ENCODE assay signal across 8 cellular contexts in the genomic region with DNA sequence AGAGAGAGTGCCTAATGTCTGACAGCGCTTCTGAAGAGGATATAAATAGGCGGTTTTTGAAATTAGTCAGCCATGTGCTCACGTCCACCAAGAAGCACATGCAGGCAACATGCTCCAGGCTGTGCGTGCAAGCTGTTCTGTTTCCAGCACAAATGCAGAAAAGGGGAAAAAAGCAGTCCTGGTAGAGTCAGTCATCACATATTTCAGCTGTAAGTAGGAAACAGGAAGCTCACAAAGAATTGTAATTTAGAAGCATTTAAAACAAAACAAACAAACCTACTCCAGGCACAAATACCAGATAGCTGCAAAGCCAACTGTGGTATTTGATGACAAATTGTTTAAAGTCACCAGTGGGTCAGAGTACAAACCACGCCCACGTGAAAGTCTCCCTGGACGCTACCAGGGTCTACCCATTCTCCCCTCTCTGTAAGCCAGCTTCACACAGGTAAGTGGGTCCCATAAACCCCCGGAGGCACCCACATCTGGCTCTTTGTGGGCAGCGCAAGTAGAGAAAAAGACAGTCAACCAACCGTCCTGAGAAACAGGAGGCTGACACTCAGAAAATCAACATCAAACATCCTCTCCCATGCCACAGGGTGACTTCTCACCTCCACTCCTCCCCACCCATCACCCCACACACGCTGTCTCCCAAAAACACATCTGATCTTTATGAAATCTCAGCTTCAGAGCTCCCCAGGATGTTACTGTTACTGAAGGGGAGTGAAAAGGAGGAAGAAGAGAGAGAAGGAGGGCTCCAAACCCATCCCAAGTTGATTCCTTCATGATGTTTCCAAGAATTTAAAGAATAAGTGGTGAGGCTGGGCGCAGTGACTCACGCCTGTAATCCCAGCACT.
DNase-seq lines count a peak whose midpoint lies in the region; ATAC-seq and TF ChIP-seq lines count a peak whose summit lies in the region.

No MANE protein-coding gene starts in this region.

- peak overlapping the region; percentile 98 for H3K27ac ChIP-seq in SJSA1
- peak overlapping the region in 44 of 59 donors; percentile 0 to 100 (median 49) for H3K27ac ChIP-seq in dorsolateral prefrontal cortex
- H3K27ac ChIP-seq in naive thymus-derived CD4-positive, alpha-beta T cell (ENCODE audit: low read depth, low read length) = peak overlapping the region; percentile 83

- H3K27ac Mint-ChIP-seq in HFFc6 = peak overlapping the region; percentile 98
- peak overlapping the region; percentile 96 to 100 (median 99) for H3K27ac Mint-ChIP-seq in naive thymus-derived CD4-positive, alpha-beta T cell

- intact Hi-C loops in dorsolateral prefrontal cortex (cut with DNase I) = no loop called here
- intact Hi-C loops in naive thymus-derived CD4-positive, alpha-beta T cell (cut with micrococcal nuclease) = loop anchor here (1.0 to 5.0 kb wide), 5 partner anchors 14 to 249 kb away; a partner anchor contains a TSS

- H3K9me3 ChIP-seq in SJSA1 (replicated peaks) = no peaks in the 10 kb centered on the region
- no peaks in the 10 kb centered on the region for H3K9me3 ChIP-seq in naive thymus-derived CD4-positive, alpha-beta T cell (ENCODE audit: control insufficient read depth in 2 of 3, low read length in 3 of 3)

- peaks cover 5% of the 10 kb centered on the region; the same call in 1 of the 2 replicates for H3K36me3 ChIP-seq in SJSA1
- no peaks in the 10 kb centered on the region for H3K36me3 ChIP-seq in naive thymus-derived CD4-positive, alpha-beta T cell (ENCODE audit: control insufficient read depth in 2 of 3, insufficient read depth in 3 of 3, low read length in 3 of 3)

- peak overlapping the region; percentile 81 for H3K4me3 Mint-ChIP-seq in HFFc6
- H3K4me3 Mint-ChIP-seq in naive thymus-derived CD4-positive, alpha-beta T cell = peak overlapping the region; percentile 76 to 88 (median 84)

- no peaks in the 10 kb centered on the region for H3K9me3 Mint-ChIP-seq in HFFc6
- peaks cover 0 to 3% (median 0%) of the 10 kb centered on the region in 11 donors for H3K9me3 Mint-ChIP-seq in naive thymus-derived CD4-positive, alpha-beta T cell

- peak overlapping the region; percentile 20 for H3K4me3 ChIP-seq in GM12864 (ENCODE audit: low read depth, low read length)
- H3K4me3 ChIP-seq in SJSA1 = no peak overlapping the region
- peak overlapping the region in 5 of 59 donors; percentile 3 to 13 (median 6) for H3K4me3 ChIP-seq in dorsolateral prefrontal cortex
- peak overlapping the region; percentile 31 for H3K4me3 ChIP-seq in naive thymus-derived CD4-positive, alpha-beta T cell (ENCODE audit: low read length)

- TF ChIP-seq CTCF in GM12864 (IDR thresholded peaks at IDR 0.05; ENCODE audit: low read depth, low read length, missing control alignments) = no peak
- TF ChIP-seq CTCF in HFFc6 (IDR thresholded peaks at IDR 0.05) = no peak
- no peak for TF ChIP-seq CTCF in dorsolateral prefrontal cortex (IDR thresholded peaks at IDR 0.05 in 54 of 56, conservative IDR thresholded peaks at IDR 0.05 in 2 of 56; ENCODE audit: low read depth in 1 of 56, partially characterized antibody in 56 of 56)

- H3K27me3 Mint-ChIP-seq in HFFc6 (ENCODE audit: insufficient read depth) = peaks cover 2% of the 10 kb centered on the region
- no peaks in the 10 kb centered on the region for H3K27me3 Mint-ChIP-seq in naive thymus-derived CD4-positive, alpha-beta T cell

- no peaks in the 10 kb centered on the region for H3K27me3 ChIP-seq in SJSA1 (replicated peaks)
- no peaks in the 10 kb centered on the region for H3K27me3 ChIP-seq in dorsolateral prefrontal cortex
- H3K27me3 ChIP-seq in naive thymus-derived CD4-positive, alpha-beta T cell (ENCODE audit: control insufficient read depth in 2 of 2, insufficient read depth in 2 of 2, low read length in 2 of 2) = no peaks in the 10 kb centered on the region

- H3K4me1 Mint-ChIP-seq in HFFc6 (ENCODE audit: low read depth) = peaks cover 64% of the 10 kb centered on the region
- peaks cover 52 to 94% (median 93%) of the 10 kb centered on the region in 7 donors for H3K4me1 Mint-ChIP-seq in naive thymus-derived CD4-positive, alpha-beta T cell

- POLR2A ChIA-PET in naive thymus-derived CD4-positive, alpha-beta T cell (lab: Charles Lee) = interaction anchor here (0.6 to 20.1 kb wide), 12 partner anchors 10 to 368 kb away, joined by 3 to 429 read pairs (median 6); a partner anchor contains a TSS

- ATAC-seq in naive thymus-derived CD4-positive, alpha-beta T cell = peak; percentile 20

- DNase-seq in GM12864 (ENCODE audit: low read depth) = peak; percentile 63
- DNase-seq in HFFc6 = peak; percentile 100
- DNase-seq in SJSA1 (ENCODE audit: low read depth in 1 of 2, low spot score in 2 of 2) = peak; percentile 93 to 98
- peak in 1 of 10 donors; percentile 24 for DNase-seq in dorsolateral prefrontal cortex
- peak in 6 of 9 donors; percentile 24 to 60 (median 44) for DNase-seq in naive thymus-derived CD4-positive, alpha-beta T cell
- DNase-seq in SHP77 (lab: John Stamatoyannopoulos, UW) = no peak
- no peak for DNase-seq in SKM-1 (lab: John Stamatoyannopoulos, UW; ENCODE audit: unreplicated experiment)
- no peak for DNase-seq in NCI-H146 treated with DMSO at 0.1 percent for 48 hours (lab: John Stamatoyannopoulos, UW; ENCODE audit: unreplicated experiment)

- CTCF ChIA-PET in naive thymus-derived CD4-positive, alpha-beta T cell (lab: Charles Lee) = interaction anchor here (0.6 to 1.7 kb wide), 7 partner anchors 10 to 517 kb away, joined by 3 to 12 read pairs (median 3); no protein-coding TSS in a partner anchor

- H3K36me3 Mint-ChIP-seq in HFFc6 (ENCODE audit: low read depth) = peaks cover 27% of the 10 kb centered on the region
- H3K36me3 Mint-ChIP-seq in naive thymus-derived CD4-positive, alpha-beta T cell = peaks cover 0 to 21% (median 5%) of the 10 kb centered on the region in 5 donors

- H3K4me1 ChIP-seq in SJSA1 (replicated peaks) = peaks cover 40% of the 10 kb centered on the region
- H3K4me1 ChIP-seq in naive thymus-derived CD4-positive, alpha-beta T cell (ENCODE audit: control insufficient read depth in 2 of 2, insufficient read depth in 2 of 2, low read length in 2 of 2) = peaks cover 73 to 76% of the 10 kb centered on the region in 2 donors

Comparison
In these comparisons a context has a peak if more than half of its experiments do, and no peak if none do; other contexts are left out.
1. DNase-seq: peak in GM12864 (single experiment), HFFc6 (single experiment), SJSA1 (2 of 2) and naive thymus-derived CD4-positive, alpha-beta T cell (6 of 9); none in SHP77 (0 of 2), SKM-1 (single experiment) and NCI-H146 treated with DMSO at 0.1 percent for 48 hours (single experiment).
2. intact Hi-C loops: an anchor here in naive thymus-derived CD4-positive, alpha-beta T cell (1.0 to 5.0 kb wide); none called in dorsolateral prefrontal cortex.
3. Peak in every context shown above with its lines, with median percentiles within 50 percentile points of each other: H3K27ac ChIP-seq.